1 cellular context compared by ENCODE assay signal in genomic region chr7:29810813-29811482, GRCh38.
TF ChIP-seq lines count a peak whose summit lies in the region.

No MANE protein-coding gene starts in this region.

TF ChIP-seq in HEK293, 187 proteins besides CTCF, POLR2A, EP300 and RAD21 (continued from another document):
- TF ChIP-seq ZNF571 (tag by site-specific recombination; IDR thresholded peaks at IDR 0.05) (no peak), ZNF449 (tag by site-specific recombination; IDR thresholded peaks at IDR 0.05) (no peak), ZNF426 (tag by site-specific recombination; IDR thresholded peaks at IDR 0.05) (no peak), KLF7 (tag by site-specific recombination; IDR thresholded peaks at IDR 0.05; ENCODE audit: borderline replicate concordance) (no peak), ZNF423 (tag by site-specific recombination; IDR thresholded peaks at IDR 0.05) (no peak), ZNF654 (tag by site-specific recombination; IDR thresholded peaks at IDR 0.05; ENCODE audit: low read depth) (no peak), PATZ1 (tag by site-specific recombination; IDR thresholded peaks at IDR 0.05) (no peak), ZNF248 (tag by site-specific recombination; IDR thresholded peaks at IDR 0.05) (no peak), ZBTB48 (tag by site-specific recombination; IDR thresholded peaks at IDR 0.05) (no peak)
- TF ChIP-seq, protein P1, sequence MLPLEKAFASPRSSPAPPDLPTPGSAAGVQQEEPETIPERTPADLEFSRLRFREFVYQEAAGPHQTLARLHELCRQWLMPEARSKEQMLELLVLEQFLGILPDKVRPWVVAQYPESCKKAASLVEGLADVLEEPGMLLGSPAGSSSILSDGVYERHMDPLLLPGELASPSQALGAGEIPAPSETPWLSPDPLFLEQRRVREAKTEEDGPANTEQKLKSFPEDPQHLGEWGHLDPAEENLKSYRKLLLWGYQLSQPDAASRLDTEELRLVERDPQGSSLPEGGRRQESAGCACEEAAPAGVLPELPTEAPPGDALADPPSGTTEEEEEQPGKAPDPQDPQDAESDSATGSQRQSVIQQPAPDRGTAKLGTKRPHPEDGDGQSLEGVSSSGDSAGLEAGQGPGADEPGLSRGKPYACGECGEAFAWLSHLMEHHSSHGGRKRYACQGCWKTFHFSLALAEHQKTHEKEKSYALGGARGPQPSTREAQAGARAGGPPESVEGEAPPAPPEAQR (tag by site-specific recombination; IDR thresholded peaks at IDR 0.05) = no peak
